9 cellular contexts compared by ENCODE assay signal in genomic region chr6:41615311-41615710, GRCh38. TPM values are rescaled to one million over a fixed set of nuclear protein-coding genes. Genes with fewer than 3 reads are reported as not detected.
"Had no signal": no experiment of that assay in that cellular context is flagged by ENCODE, and none has a peak within 500 bp of the region (broad histone marks: within the 10 kb centered on the region; RNA-seq: fewer than 3 reads in every experiment).

No MANE protein-coding gene starts in this region.

- H3K4me1 ChIP-seq: HAP-1 had no signal

- H3K36me3 ChIP-seq: HAP-1 had no signal

- H3K27ac ChIP-seq: GM23248, HL-60 had no signal

- FAIRE-seq: HepG2 had no signal

- H3K4me3 ChIP-seq: GM23248, HAP-1 had no signal

- H2AFZ ChIP-seq: GM23248 had no signal

- ATAC-seq: HCT116 had no signal

- H3K9me3 ChIP-seq: HAP-1 had no signal

- H3K9ac ChIP-seq: GM23248 had no signal

- DNase-seq: GM23248, GOT3, H7, HFFc6 had no signal

RNA-seq across cellular contexts. Expression of gene MDFI, which starts 23.0 kb away (rescaled TPM):
- total RNA-seq: GM23248, HepG2 had no signal
- polyA plus RNA-seq: GM23248, IgD-negative memory B cell had no signal
